In the genomic region with DNA sequence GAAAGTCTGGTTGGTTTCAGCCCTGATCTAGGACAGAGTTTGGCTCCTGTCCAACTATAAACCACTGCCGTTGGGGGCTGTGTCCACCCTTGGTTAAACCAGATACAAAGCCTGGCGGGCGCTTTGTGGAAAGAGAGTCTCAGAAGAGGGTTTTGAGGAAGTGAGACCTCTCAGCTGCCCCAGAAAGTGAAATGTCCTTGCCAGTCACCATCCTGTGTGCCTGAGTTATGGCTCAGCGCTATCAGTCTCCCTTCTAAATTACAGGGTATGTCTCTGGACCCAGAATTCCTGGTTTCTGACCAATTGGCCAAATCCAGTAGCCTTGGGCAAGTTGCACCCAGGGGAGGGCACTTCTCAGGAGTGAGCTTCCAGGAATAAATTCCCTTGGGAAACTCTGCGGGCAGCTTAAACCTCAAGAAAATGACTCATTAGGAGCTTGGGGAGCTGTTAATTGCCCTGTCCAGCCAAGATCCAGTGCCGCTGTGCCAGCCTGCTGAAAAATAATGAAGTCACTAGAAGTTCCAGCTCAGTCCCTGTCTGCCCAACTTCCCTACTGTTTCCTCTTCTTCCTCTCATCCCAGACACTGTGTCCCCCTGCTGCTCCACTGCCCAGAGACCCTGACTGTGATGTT, we compare ENCODE assay signal across 9 cellular contexts.
DNase-seq lines count a peak whose midpoint lies in the region; ATAC-seq and TF ChIP-seq lines count a peak whose summit lies in the region.
"Had no signal": no experiment of that assay in that cellular context is flagged by ENCODE, and none has a peak within 500 bp of the region (broad histone marks: within the 10 kb centered on the region; RNA-seq: fewer than 3 reads in every experiment).

No MANE protein-coding gene starts in this region.

- H3K9me3 Mint-ChIP-seq in CD14-positive monocyte = peaks cover 10 to 22% (median 17%) of the 10 kb centered on the region in 7 donors
- peaks cover 6% of the 10 kb centered on the region for H3K9me3 Mint-ChIP-seq in mesothelial cell of epicardium

- TF ChIP-seq CTCF in CD14-positive monocyte (IDR thresholded peaks at IDR 0.05) (no peak), mesothelial cell of epicardium (IDR thresholded peaks at IDR 0.05; ENCODE audit: unreplicated experiment) (no peak)

- DNase-seq in CD14-positive monocyte (ENCODE audit: low spot score) (peak; percentile 62), OCI-M1 (lab: John Stamatoyannopoulos, UW) (peak; percentile 93), glomerular visceral epithelial cell (ENCODE audit: extremely low spot score) (peak; percentile 95), NCI-H2107 (lab: John Stamatoyannopoulos, UW) (no peak), mesothelial cell of epicardium (ENCODE audit: low spot score in 2 of 2, unreplicated experiment in 2 of 2) (no peak), iPS-NIHi11 (ENCODE audit: low spot score) (no peak)
- no peak for DNase-seq in stimulated activated CD4-positive, alpha-beta T cell treated with anti-CD3 and anti-CD28 coated beads, Interleukin-4, amount 100 ng/mL, for 1 hour

- H3K27ac Mint-ChIP-seq in CD14-positive monocyte (peak overlapping the region; percentile 15 to 89 (median 80)), mesothelial cell of epicardium (no peak overlapping the region)

- peaks cover 0 to 3% of the 10 kb centered on the region in 2 donors for H3K36me3 Mint-ChIP-seq in CD14-positive monocyte
- no peaks in the 10 kb centered on the region for H3K36me3 Mint-ChIP-seq in mesothelial cell of epicardium

- H3K27me3 Mint-ChIP-seq in CD14-positive monocyte (ENCODE audit: low read depth in 3 of 3) (peaks cover 0 to 3% (median 2%) of the 10 kb centered on the region in 3 donors), mesothelial cell of epicardium (ENCODE audit: low read depth) (peaks cover 57% of the 10 kb centered on the region)

- intact Hi-C loops in CD14-positive monocyte (cut with micrococcal nuclease) = loop anchor here in 1 of 2 donors (5.0 kb wide), 1 partner anchor 205 kb away; no protein-coding TSS in a partner anchor

- H3K4me1 Mint-ChIP-seq in CD14-positive monocyte (peaks cover 53% of the 10 kb centered on the region), mesothelial cell of epicardium (peaks cover 3% of the 10 kb centered on the region)
- H3K4me1 Mint-ChIP-seq: central memory CD8-positive, alpha-beta T cell had no signal

- peak overlapping the region in 1 of 2 donors; percentile 73 for H3K4me3 Mint-ChIP-seq in CD14-positive monocyte
- no peak overlapping the region for H3K4me3 Mint-ChIP-seq in mesothelial cell of epicardium
- H3K4me3 Mint-ChIP-seq: central memory CD8-positive, alpha-beta T cell had no signal

- peak; percentile 40 for ATAC-seq in HG02642 (IDR thresholded peaks at IDR 0.05; ENCODE audit: poor library complexity, unreplicated experiment)

Comparison
In these comparisons a context has a peak if more than half of its experiments do, and no peak if none do; other contexts are left out.
1. DNase-seq: peak in CD14-positive monocyte (single experiment), OCI-M1 (single experiment) and glomerular visceral epithelial cell (single experiment); none in NCI-H2107 (single experiment), stimulated activated CD4-positive, alpha-beta T cell treated with anti-CD3 and anti-CD28 coated beads, Interleukin-4, amount 100 ng/mL, for 1 hour (single experiment), mesothelial cell of epicardium (0 of 2) and iPS-NIHi11 (single experiment).